26 cellular contexts compared by ENCODE assay signal in genomic region chr12:125436686-125437085, GRCh38.
"Had no signal": no experiment of that assay in that cellular context is flagged by ENCODE, and none has a peak within 500 bp of the region (broad histone marks: within the 10 kb centered on the region; RNA-seq: fewer than 3 reads in every experiment).

No MANE protein-coding gene starts in this region.

- H3K36me3 ChIP-seq: left lung, lower lobe of right lung, ovary, right atrium auricular region, right lobe of liver, stomach, thyroid gland, transverse colon, upper lobe of right lung had no signal

- H3K4me3 ChIP-seq: left lung, lower lobe of right lung, ovary, right atrium auricular region, right lobe of liver, skin epidermis, stomach, testis, thyroid gland, transverse colon, upper lobe of right lung had no signal

- H3K9me3 ChIP-seq: left lung, lower lobe of right lung, ovary, right atrium auricular region, right lobe of liver, testis, thyroid gland, transverse colon, upper lobe of right lung had no signal

- H3K27ac ChIP-seq: left lung, lower lobe of right lung, ovary, right atrium auricular region, right lobe of liver, skin epidermis, stomach, testis, thyroid gland, transverse colon, upper lobe of right lung had no signal

- H3K27me3 ChIP-seq: ovary, right atrium auricular region, right lobe of liver, testis, thyroid gland, transverse colon, upper lobe of right lung had no signal

- DNase-seq: hippocampal formation; left colon; left lung; lower lobe of right lung; mammary epithelial cell; mesendoderm; naive B cell; natural killer cell; nephron progenitor cell; ovary; right lobe of liver; stimulated activated CD4-positive, alpha-beta T cell treated with anti-CD3 and anti-CD28 coated beads, Interleukin-12 subunit alpha, Interleukin-12 subunit beta, amount 100 ng/mL, for 4 hours; stimulated activated CD4-positive, alpha-beta T cell treated with anti-CD3 and anti-CD28 coated beads, Interleukin-15, amount 100 ng/mL, for 24 hours; stimulated activated CD4-positive, alpha-beta T cell treated with anti-CD3 and anti-CD28 coated beads, Interleukin-2, amount 100 ng/mL, for 24 hours; stimulated activated CD4-positive, alpha-beta T cell treated with anti-CD3 and anti-CD28 coated beads, Interleukin-4, amount 100 ng/mL, for 1 hour; stimulated activated naive B cell treated with anti-CD40 and anti-IgM and Interleukin-4, amounts not matched to agents 10 μg/mL and 1 μg/mL and 100 μg/mL, for 72 hours; stimulated activated naive CD8-positive, alpha-beta T cell treated with anti-CD3 and anti-CD28 coated beads, Interleukin-15, Interleukin-2, amounts not matched to agents 100 U/mL and 50 U/mL, for 24 hours; stomach; testis; thyroid gland; transverse colon; upper lobe of right lung had no signal

- FAIRE-seq: keratinocyte, urothelium cell line had no signal

- ATAC-seq: left colon; left lung; lower lobe of right lung; natural killer cell; right lobe of liver; stimulated activated naive B cell treated with anti-CD40 and anti-IgM and Interleukin-4, amounts not matched to agents 10 μg/mL and 1 μg/mL and 100 μg/mL, for 72 hours; stimulated activated naive CD8-positive, alpha-beta T cell treated with anti-CD3 and anti-CD28 coated beads, Interleukin-15, Interleukin-2, amounts not matched to agents 100 U/mL and 50 U/mL, for 24 hours had no signal

- H3K4me1 ChIP-seq: left lung, lower lobe of right lung, right atrium auricular region, right lobe of liver, stomach, testis, thyroid gland, transverse colon, upper lobe of right lung had no signal
